In the genomic region with DNA sequence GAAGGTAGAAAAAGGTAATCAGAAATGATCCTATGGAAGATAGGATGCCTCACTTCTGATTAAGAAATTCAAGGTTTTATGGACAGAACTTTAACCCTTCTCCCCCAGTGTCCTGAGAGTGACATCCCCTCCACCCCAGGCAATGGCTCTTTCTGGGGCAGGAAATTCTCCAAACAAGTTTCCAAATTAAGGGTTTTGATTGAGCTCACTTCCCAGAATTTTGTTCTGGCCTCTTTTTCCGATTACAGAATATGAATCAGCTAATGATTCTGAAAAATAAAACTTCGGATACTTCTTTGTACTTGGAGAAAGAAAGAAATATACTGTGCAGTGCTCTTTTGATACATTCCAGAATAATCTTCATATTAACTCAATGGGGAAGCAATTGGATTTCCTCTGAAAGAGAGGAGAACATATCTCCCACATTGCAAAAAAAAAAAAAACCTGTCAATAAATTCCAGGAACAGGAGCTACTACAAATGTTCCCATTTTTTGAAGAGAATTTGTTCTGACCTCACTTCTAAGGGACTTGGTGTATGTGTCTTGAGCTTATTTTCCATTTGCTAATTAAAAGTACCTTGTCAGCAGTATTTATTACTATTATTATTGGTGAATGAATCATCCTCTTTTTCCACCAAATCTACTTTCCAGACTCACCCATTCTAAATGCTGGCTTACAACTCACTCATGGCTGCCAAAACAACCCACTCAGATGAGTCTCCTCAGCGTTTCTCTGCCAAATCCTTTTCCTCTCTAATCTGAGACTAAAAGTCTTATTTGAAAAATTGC, we compare ENCODE assay signal across 17 cellular contexts. TPM values are rescaled to one million over a fixed set of nuclear protein-coding genes. Genes with fewer than 3 reads are reported as not detected.
A peak's percentile ranks its signal among the peaks of the same experiment; 100 is the strongest.
DNase-seq lines count a peak whose midpoint lies in the region; ATAC-seq and TF ChIP-seq lines count a peak whose summit lies in the region.
"Had no signal": no experiment of that assay in that cellular context is flagged by ENCODE, and none has a peak within 500 bp of the region (broad histone marks: within the 10 kb centered on the region; RNA-seq: fewer than 3 reads in every experiment).

No MANE protein-coding gene starts in this region.

- no peak overlapping the region for H3K9ac ChIP-seq in PC-3 (ENCODE audit: low read length)
- H3K9ac ChIP-seq: BLaER1 treated with 17β-estradiol and CSF1 and Interleukin-3, amounts not matched to agents 10 nM and 100 nM had no signal

- H3K27me3 ChIP-seq in PC-3 (ENCODE audit: low read length), result peaks cover 10% of the 10 kb centered on the region; the same call in 1 of the 2 replicates
- H3K27me3 ChIP-seq: BLaER1 treated with 17β-estradiol and CSF1 and Interleukin-3, amounts not matched to agents 10 nM and 100 nM; transverse colon had no signal

- no peaks in the 10 kb centered on the region for H3K79me2 ChIP-seq in PC-3 (ENCODE audit: low read length)

- H2AFZ ChIP-seq in PC-3 (ENCODE audit: low read length), result no peak overlapping the region

- no peaks in the 10 kb centered on the region for H3K9me2 ChIP-seq in PC-3 (replicated peaks; ENCODE audit: low read length)

- CTCF ChIA-PET in PC-3 (lab: Charles Lee), result no interaction called here

- TF ChIP-seq CTCF in PC-3 (conservative IDR thresholded peaks at IDR 0.05; ENCODE audit: low read depth, low read length) (no peak), fibroblast of mammary gland (conservative IDR thresholded peaks at IDR 0.05; ENCODE audit: control insufficient read depth, insufficient read depth, low read depth, low read length) (no peak)

- intact Hi-C loops in PC-3 (cut with micrococcal nuclease), result no loop called here

- peak; percentile 81 for ATAC-seq in PC-3
- ATAC-seq: activated T-helper 17 cell treated with anti-CD3 and anti-CD28 coated beads, Interleukin-2, amount 50 U/mL, for 72 hours had no signal

- no peaks in the 10 kb centered on the region for H3K4me1 ChIP-seq in PC-3 (ENCODE audit: insufficient read depth, low read length)
- H3K4me1 ChIP-seq: BLaER1 treated with 17β-estradiol and CSF1 and Interleukin-3, amounts not matched to agents 10 nM and 100 nM had no signal

- H3K4me3 ChIP-seq in PC-3 (ENCODE audit: low read length), result no peak overlapping the region
- H3K4me3 ChIP-seq in fibroblast of mammary gland (ENCODE audit: control insufficient read depth, low read depth, low read length), result no peak overlapping the region
- H3K4me3 ChIP-seq: BLaER1 treated with 17β-estradiol and CSF1 and Interleukin-3, amounts not matched to agents 10 nM and 100 nM; SK-N-MC; transverse colon had no signal

- H3K36me3 ChIP-seq in PC-3 (ENCODE audit: low read depth, low read length), result no peaks in the 10 kb centered on the region
- H3K36me3 ChIP-seq: BLaER1 treated with 17β-estradiol and CSF1 and Interleukin-3, amounts not matched to agents 10 nM and 100 nM; transverse colon had no signal

- POLR2A ChIA-PET in PC-3 (lab: Charles Lee; ENCODE audit: unreplicated experiment), result no interaction called here

- H3K4me2 ChIP-seq in PC-3 (ENCODE audit: low read length), result no peak overlapping the region
- H3K4me2 ChIP-seq: BLaER1 treated with 17β-estradiol and CSF1 and Interleukin-3, amounts not matched to agents 10 nM and 100 nM had no signal

- H3K27ac ChIP-seq in PC-3 (ENCODE audit: low read length), result no peak overlapping the region
- H3K27ac ChIP-seq: BLaER1 treated with 17β-estradiol and CSF1 and Interleukin-3, amounts not matched to agents 10 nM and 100 nM; SK-N-MC had no signal

- BruUV-seq in PC-3 (replicated peaks; lab: Mats Ljungman, UMichigan), result no TSS peak

- DNase-seq in AG08396 (ENCODE audit: low spot score), result peak; percentile 39
- peak; percentile 33 for DNase-seq in PC-3
- DNase-seq in fibroblast of mammary gland (ENCODE audit: low read depth), result peak; percentile 92
- DNase-seq in non-pigmented ciliary epithelial cell (ENCODE audit: low read depth), result peak; percentile 11
- DNase-seq in T-helper 1 cell, result no peak
- DNase-seq in NK-92 treated with Interleukin-12 subunit alpha and Interleukin-12 subunit beta, amount 100 ng/mL, for 24 hours (lab: John Stamatoyannopoulos, UW), result no peak
- DNase-seq in foreskin melanocyte, result no peak
- DNase-seq in activated naive CD4-positive, alpha-beta T cell treated with Interleukin-2 at 50 U/mL for 16 hours, result no peak
- DNase-seq: activated CD4-positive, CD25-positive, alpha-beta regulatory T cell treated with anti-CD3 and anti-CD28 coated beads, Interleukin-2, amount 50 U/mL, for 72 hours; cerebellar nuclear complex; GF-D8; NCI-H1048; NCI-H526; transverse colon had no signal

- no peaks in the 10 kb centered on the region for H3F3A ChIP-seq in PC-3 (ENCODE audit: low read length, unreplicated experiment)

- no peaks in the 10 kb centered on the region for H4K20me1 ChIP-seq in PC-3 (ENCODE audit: low read length)
- H4K20me1 ChIP-seq: BLaER1 treated with 17β-estradiol and CSF1 and Interleukin-3, amounts not matched to agents 10 nM and 100 nM had no signal

- no peaks in the 10 kb centered on the region for H3K9me3 ChIP-seq in PC-3 (ENCODE audit: low read length)
- H3K9me3 ChIP-seq: transverse colon had no signal

RNA-seq across cellular contexts. Expression of gene TASP1, which starts 33.0 kb away (rescaled TPM):
- total RNA-seq in PC-3 (2014; rRNA removed), result 10.7 and 13.9 TPM in 2 replicates

Comparison
In these comparisons a context has a peak if more than half of its experiments do, and no peak if none do; other contexts are left out.
1. DNase-seq: peak in AG08396 (single experiment), PC-3 (single experiment), fibroblast of mammary gland (single experiment) and non-pigmented ciliary epithelial cell (single experiment); none in T-helper 1 cell (0 of 5), NK-92 treated with Interleukin-12 subunit alpha and Interleukin-12 subunit beta, amount 100 ng/mL, for 24 hours (single experiment), foreskin melanocyte (single experiment) and activated naive CD4-positive, alpha-beta T cell treated with Interleukin-2 at 50 U/mL for 16 hours (single experiment).